1 cellular context compared by ENCODE assay signal in genomic region chr1:155163785-155164184, GRCh38. TPM values are rescaled to one million over a fixed set of nuclear protein-coding genes. Genes with fewer than 3 reads are reported as not detected.
"Had no signal": no experiment of that assay in that cellular context is flagged by ENCODE, and none has a peak within 500 bp of the region (broad histone marks: within the 10 kb centered on the region; RNA-seq: fewer than 3 reads in every experiment).

No MANE protein-coding gene starts in this region.

RNA-seq across cellular contexts. Expression of gene TRIM46, which starts 9.9 kb away (rescaled TPM):
- total RNA-seq: HT-29 had no signal
